Comparison of ENCODE assay signal across 8 cellular contexts in the genomic region with DNA sequence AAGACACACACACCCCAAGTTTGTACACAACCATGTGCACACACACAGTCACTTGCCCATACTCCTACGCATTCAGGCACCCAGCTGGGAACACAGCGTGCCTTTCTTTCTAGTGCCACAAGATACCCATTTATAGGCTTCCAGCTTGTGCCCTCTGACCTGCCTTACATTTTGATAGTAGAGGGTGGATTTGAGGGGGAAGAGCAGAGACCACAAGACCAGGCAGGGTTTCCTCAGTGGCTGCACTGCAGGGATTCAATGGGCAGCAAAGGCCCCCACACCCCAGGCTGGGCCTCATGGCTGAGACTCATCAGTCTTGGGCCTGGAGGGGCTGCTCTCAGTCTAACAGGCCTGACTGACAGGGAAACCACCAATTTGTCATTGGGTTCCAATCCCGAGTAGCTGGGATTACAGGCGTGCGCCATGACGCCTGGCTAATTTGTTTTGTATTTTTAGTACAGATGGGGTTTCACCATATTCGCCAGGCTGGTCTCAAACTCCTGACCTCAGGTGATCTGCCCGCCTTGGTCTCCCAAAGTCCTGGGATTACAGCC. TPM values are rescaled to one million over a fixed set of nuclear protein-coding genes. Genes with fewer than 3 reads are reported as not detected.
DNase-seq lines count a peak whose midpoint lies in the region; ATAC-seq and TF ChIP-seq lines count a peak whose summit lies in the region.

No MANE protein-coding gene starts in this region.

- H3K36me3 Mint-ChIP-seq in neural crest cell (ENCODE audit: low read depth), result no peaks in the 10 kb centered on the region

- H3K4me1 Mint-ChIP-seq in neural crest cell, result peaks cover 45% of the 10 kb centered on the region

- H3K27ac Mint-ChIP-seq in neural crest cell (ENCODE audit: unreplicated experiment), result no peak overlapping the region

- no peaks in the 10 kb centered on the region for H3K9me3 Mint-ChIP-seq in neural crest cell

- no peaks in the 10 kb centered on the region for H3K36me3 ChIP-seq in adipocyte (ENCODE audit: control insufficient read depth, insufficient read depth, low read length, severe bottlenecking)

- peak overlapping the region; percentile 86 for H3K9ac ChIP-seq in adipocyte (ENCODE audit: low read length)

- H3K9me3 ChIP-seq in adipocyte (ENCODE audit: control insufficient read depth, low read length), result no peaks in the 10 kb centered on the region

- peak overlapping the region; percentile 12 for H3K4me3 Mint-ChIP-seq in neural crest cell

- peak; percentile 23 for DNase-seq in stimulated activated naive CD4-positive, alpha-beta T cell treated with Interleukin-2 at 50 U/mL for 16 hours (lab: John Stamatoyannopoulos, UW)
- no peak for DNase-seq in stimulated activated naive CD4-positive, alpha-beta T cell (lab: John Stamatoyannopoulos, UW)
- DNase-seq in adipocyte (ENCODE audit: low read depth) (no peak), neural crest cell (ENCODE audit: low read depth, low spot score) (no peak), retina (no peak), NCI-H1930 (lab: John Stamatoyannopoulos, UW) (no peak), NCI-H1417 (lab: John Stamatoyannopoulos, UW) (no peak)

- H3K4me3 ChIP-seq in adipocyte (ENCODE audit: low read length), result no peak overlapping the region

- H3K27me3 Mint-ChIP-seq in neural crest cell (ENCODE audit: low read depth), result no peaks in the 10 kb centered on the region

- no peaks in the 10 kb centered on the region for H3K27me3 ChIP-seq in adipocyte (replicated peaks; ENCODE audit: control insufficient read depth, insufficient read depth, low read length)

- TF ChIP-seq CTCF in neural crest cell (conservative IDR thresholded peaks at IDR 0.05), result no peak

- ATAC-seq in HG02759 (IDR thresholded peaks at IDR 0.05; ENCODE audit: unreplicated experiment), result no peak

- peaks cover 48% of the 10 kb centered on the region for H3K4me1 ChIP-seq in adipocyte (ENCODE audit: control insufficient read depth, insufficient read depth, low read length)

RNA-seq across cellular contexts. Expression of gene ANKDD1A, which starts 18.8 kb away (rescaled TPM):
- 4.4 and 4.6 TPM in 2 replicates for total RNA-seq in neural crest cell

RNA-seq across cellular contexts. Expression of gene PLEKHO2, which starts 51.2 kb away (rescaled TPM):
- 18.2 and 18.9 TPM in 2 replicates for total RNA-seq in neural crest cell
